ENCODE assay signal across 8 cellular contexts in genomic region chrX:129772796-129773431, GRCh38. TPM values are rescaled to one million over a fixed set of nuclear protein-coding genes. Genes with fewer than 3 reads are reported as not detected.
DNase-seq lines count a peak whose midpoint lies in the region; ATAC-seq and TF ChIP-seq lines count a peak whose summit lies in the region.

No MANE protein-coding gene starts in this region.

- H3K9me3 ChIP-seq in colonic mucosa (no peaks in the 10 kb centered on the region), SK-N-SH (no peaks in the 10 kb centered on the region)

- 46% methylated on average over 14 of the region's 14 CpGs for WGBS in SK-N-SH (ENCODE audit: low lambda C conversion rate)

- no peaks in the 10 kb centered on the region for H3K27me3 ChIP-seq in colonic mucosa
- H3K27me3 ChIP-seq in SK-N-SH (ENCODE audit: insufficient read depth), result peaks cover 20% of the 10 kb centered on the region; the same call in 1 of the 2 replicates

- intact Hi-C loops in colonic mucosa (cut with DNase I) (no loop called here), sciatic nerve (cut with DNase I) (no loop called here)

- H3K27ac ChIP-seq in colonic mucosa, result peak overlapping the region; percentile 53
- no peak overlapping the region for H3K27ac ChIP-seq in SK-N-SH (ENCODE audit: low read depth in 2 of 2, low read length in 1 of 2)

- ATAC-seq in GM18858 (IDR thresholded peaks at IDR 0.05; ENCODE audit: unreplicated experiment) (peak; percentile 71), HG02571 (IDR thresholded peaks at IDR 0.05; ENCODE audit: unreplicated experiment) (peak; percentile 69), sciatic nerve (peak; percentile 76)

- H4K20me1 ChIP-seq in SK-N-SH (ENCODE audit: insufficient read depth), result no peaks in the 10 kb centered on the region

- H3F3A ChIP-seq in SK-N-SH (replicated peaks; ENCODE audit: insufficient read depth), result no peaks in the 10 kb centered on the region

- H3K9me2 ChIP-seq in SK-N-SH, result no peaks in the 10 kb centered on the region

- CTCF ChIA-PET in SK-N-SH (lab: Yijun Ruan, JAX), result interaction anchor here (2.8 kb wide), 1 partner anchor 135 kb away, joined by 16 read pairs; no protein-coding TSS in a partner anchor

- no peaks in the 10 kb centered on the region for H3K36me3 ChIP-seq in colonic mucosa
- no peaks in the 10 kb centered on the region for H3K36me3 ChIP-seq in SK-N-SH (replicated peaks in 1 of 2; ENCODE audit: control insufficient read depth in 1 of 2, insufficient read depth in 2 of 2, low read length in 1 of 2)

- H3K4me1 ChIP-seq in colonic mucosa, result no peaks in the 10 kb centered on the region
- H3K4me1 ChIP-seq in SK-N-SH (ENCODE audit: control insufficient read depth in 1 of 2, insufficient read depth in 2 of 2, low read depth in 1 of 2, low read length in 1 of 2), result no peaks in the 10 kb centered on the region

- TF ChIP-seq CTCF in colonic mucosa (IDR thresholded peaks at IDR 0.05), result no peak
- TF ChIP-seq CTCF in SK-N-SH (IDR thresholded peaks at IDR 0.05), result no peak

- H3K79me2 ChIP-seq in SK-N-SH (ENCODE audit: insufficient read depth), result no peaks in the 10 kb centered on the region

- no peak overlapping the region for H2AFZ ChIP-seq in SK-N-SH (ENCODE audit: low read depth)

- H3K4me3 ChIP-seq in colonic mucosa, result no peak overlapping the region
- no peak overlapping the region for H3K4me3 ChIP-seq in SK-N-SH (ENCODE audit: low read depth in 2 of 2, low read length in 1 of 2)

- DNase-seq in MV-4-11 (lab: John Stamatoyannopoulos, UW) (peak; percentile 97), colonic mucosa (peak; percentile 75), sciatic nerve (ENCODE audit: low spot score) (peak; percentile 78), SK-N-SH (no peak), NCI-H510A (lab: John Stamatoyannopoulos, UW) (no peak), NCI-H2107 treated with DMSO at 0.1 percent for 48 hours (lab: John Stamatoyannopoulos, UW; ENCODE audit: unreplicated experiment) (no peak)

- POLR2A ChIA-PET in SK-N-SH (lab: Yijun Ruan, JAX), result no interaction called here

- H3K9ac ChIP-seq in colonic mucosa (ENCODE audit: low read depth in 2 of 2, low read length in 2 of 2) (no peak overlapping the region), SK-N-SH (no peak overlapping the region)

- TF ChIP-seq EP300 in SK-N-SH (IDR thresholded peaks at IDR 0.05; ENCODE audit: borderline replicate concordance in 1 of 2, low read depth in 1 of 2, low read length in 1 of 2), result no peak

- no peak for TF ChIP-seq RAD21 in SK-N-SH (IDR thresholded peaks at IDR 0.05; ENCODE audit: low read length)

- no peak overlapping the region for H3K4me2 ChIP-seq in SK-N-SH

TF ChIP-seq in SK-N-SH, 30 proteins besides CTCF, POLR2A, EP300 and RAD21:
- TF ChIP-seq FOXJ3 (CRISPR knock-in tag; IDR thresholded peaks at IDR 0.05), result no peak
- TF ChIP-seq RXRA (IDR thresholded peaks at IDR 0.05; ENCODE audit: borderline replicate concordance, low read depth), result no peak
- TF ChIP-seq SIN3A (IDR thresholded peaks at IDR 0.05; ENCODE audit: borderline replicate concordance, low read depth, low read length), result no peak
- no peak for TF ChIP-seq GATA2 (CRISPR knock-in tag; IDR thresholded peaks at IDR 0.05)
- TF ChIP-seq CHD2 (IDR thresholded peaks at IDR 0.05; ENCODE audit: low read length, partially characterized antibody), result no peak
- TF ChIP-seq NFIC (IDR thresholded peaks at IDR 0.05; ENCODE audit: borderline replicate concordance), result no peak
- no peak for TF ChIP-seq TCF12 (IDR thresholded peaks at IDR 0.05)
- no peak for TF ChIP-seq MAX (IDR thresholded peaks at IDR 0.05; ENCODE audit: low read depth)
- TF ChIP-seq TEAD4 (IDR thresholded peaks at IDR 0.05; ENCODE audit: borderline replicate concordance, insufficient read depth), result no peak
- TF ChIP-seq RFX5 (IDR thresholded peaks at IDR 0.05; ENCODE audit: low read length), result no peak
- TF ChIP-seq JUND (IDR thresholded peaks at IDR 0.05), result no peak
- no peak for TF ChIP-seq TAF1 (IDR thresholded peaks at IDR 0.05; ENCODE audit: borderline replicate concordance, low read depth, low read length)
- no peak for TF ChIP-seq POLR2AphosphoS5 (IDR thresholded peaks at IDR 0.05; ENCODE audit: low read depth, low read length)
- no peak for TF ChIP-seq ELF1 (IDR thresholded peaks at IDR 0.05)

RNA-seq across cellular contexts. Expression of gene SASH3, which starts 6.8 kb away (rescaled TPM):
- total RNA-seq in colonic mucosa (1 to 10 TPM; 2.9 to 4.5 TPM), sciatic nerve (8.6 TPM)
- not detected in 2 replicates for polyA plus RNA-seq in SK-N-SH (2012; rRNA removed)
- not detected in 2 replicates for polyA plus RNA-seq in SK-N-SH (2012; cell fraction: cytosol; rRNA removed)
- not detected in 2 replicates for polyA plus RNA-seq in SK-N-SH (2012; cell fraction: nucleus; rRNA removed)

RNA-seq across cellular contexts. Expression of gene XPNPEP2, which starts 34.1 kb away (rescaled TPM):
- total RNA-seq in colonic mucosa, result 10 to 100 TPM in 1 of 2 donors, 1 to 10 TPM in 1; 2.6 to 11.7 TPM
- 6.6 TPM for total RNA-seq in sciatic nerve
- 0.19 and 0.21 TPM in 2 replicates for polyA plus RNA-seq in SK-N-SH (2012; rRNA removed)
- 0.04 and 0.20 TPM in 2 replicates for polyA plus RNA-seq in SK-N-SH (2012; cell fraction: cytosol; rRNA removed)
- polyA plus RNA-seq in SK-N-SH (2012; cell fraction: nucleus; rRNA removed), result 0.11 and 0.12 TPM in 2 replicates

Comparison
In these comparisons a context has a peak if more than half of its experiments do, and no peak if none do; other contexts are left out.
1. DNase-seq: peak in MV-4-11 (single experiment), colonic mucosa (single experiment) and sciatic nerve (single experiment); none in SK-N-SH (single experiment), NCI-H510A (single experiment) and NCI-H2107 treated with DMSO at 0.1 percent for 48 hours (single experiment).
2. Peak in every context shown above with its lines, with median percentiles within 50 percentile points of each other: ATAC-seq.